In the genomic region with DNA sequence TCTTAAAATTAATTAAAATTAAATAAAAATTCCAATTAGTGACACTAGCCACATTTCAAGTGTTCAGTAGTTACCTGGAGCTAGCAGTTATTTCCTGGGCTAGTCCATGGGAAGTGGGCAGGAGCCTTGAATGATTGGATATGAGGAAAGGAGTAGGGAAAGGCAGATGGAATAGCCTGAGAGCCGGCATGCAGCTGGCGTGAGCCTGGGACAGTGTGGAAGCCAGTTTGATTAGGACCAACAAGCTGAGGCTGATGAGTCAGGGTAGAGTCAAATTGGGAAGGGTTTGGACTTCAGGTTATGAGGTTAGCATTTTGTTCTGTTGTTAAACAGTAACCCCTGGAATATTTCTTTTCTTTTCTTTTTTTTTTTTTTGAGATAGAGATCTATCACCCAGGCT, we compare ENCODE assay signal across 23 cellular contexts. TPM values are rescaled to one million over a fixed set of nuclear protein-coding genes. Genes with fewer than 3 reads are reported as not detected.
DNase-seq lines count a peak whose midpoint lies in the region; ATAC-seq and TF ChIP-seq lines count a peak whose summit lies in the region.
"Had no signal": no experiment of that assay in that cellular context is flagged by ENCODE, and none has a peak within 500 bp of the region (broad histone marks: within the 10 kb centered on the region; RNA-seq: fewer than 3 reads in every experiment).

No MANE protein-coding gene starts in this region.

- no peaks in the 10 kb centered on the region for H3K4me1 Mint-ChIP-seq in MCF 10A (ENCODE audit: insufficient read depth, unreplicated experiment)
- H3K4me1 Mint-ChIP-seq: activated naive CD4-positive, alpha-beta T cell treated with anti-CD3 and anti-CD28 coated beads, Interleukin-2, amount 50 U/mL, for 24 hours; CD4-positive, CD25-positive, alpha-beta regulatory T cell; IgD-negative memory B cell had no signal

- DNase-seq in mammary epithelial cell (peak; percentile 75), MCF 10A (ENCODE audit: unreplicated experiment) (no peak), RWPE1 (ENCODE audit: low spot score) (peak; percentile 54), stomach (no peak), GM19240 (ENCODE audit: insufficient read length, low spot score) (no peak)
- DNase-seq in activated CD4-positive, alpha-beta T cell treated with anti-CD3 and anti-CD28 coated beads, Interleukin-2, amount 50 U/mL, for 48 hours: no peak
- DNase-seq: 8988T; activated T-cell treated with anti-CD3 and anti-CD28 coated beads, Interleukin-2, amount 50 U/mL, for 1 hour; CD4-positive, CD25-positive, alpha-beta regulatory T cell; H9; NCI-H1092 treated with DMSO at 0.1 percent for 48 hours; NCI-H69; nephron progenitor cell; psoas muscle; stimulated activated CD4-positive, alpha-beta T cell treated with anti-CD3 and anti-CD28 coated beads, Interleukin-15, amount 100 ng/mL, for 24 hours; stimulated activated naive CD8-positive, alpha-beta T cell treated with anti-CD3 and anti-CD28 coated beads, Interleukin-15, Interleukin-2, amounts not matched to agents 100 U/mL and 50 U/mL, for 24 hours had no signal

- no peak overlapping the region for H3K4me3 ChIP-seq in mammary epithelial cell (replicated peaks in 1 of 3; ENCODE audit: insufficient read depth in 1 of 3, low read depth in 2 of 3, low read length in 3 of 3)
- H3K4me3 ChIP-seq in gastroesophageal sphincter: no peak overlapping the region
- no peak overlapping the region for H3K4me3 ChIP-seq in stomach
- H3K4me3 ChIP-seq: lung, psoas muscle had no signal

- no peaks in the 10 kb centered on the region for H3K9me3 Mint-ChIP-seq in MCF 10A (ENCODE audit: unreplicated experiment)
- H3K9me3 Mint-ChIP-seq: activated naive CD4-positive, alpha-beta T cell treated with anti-CD3 and anti-CD28 coated beads, Interleukin-2, amount 50 U/mL, for 24 hours; brain; CD4-positive, CD25-positive, alpha-beta regulatory T cell; dendritic cell treated with granulocyte-macrophage colony-stimulating factor and Interleukin-4, amounts not matched to agents 40 ng/mL and 50 ng/mL, for 4 days; H9; IgD-negative memory B cell; nephron progenitor cell had no signal

- peaks cover under 1% of the 10 kb centered on the region for H3K36me3 Mint-ChIP-seq in MCF 10A (ENCODE audit: insufficient read depth, unreplicated experiment)
- H3K36me3 Mint-ChIP-seq: activated naive CD4-positive, alpha-beta T cell treated with anti-CD3 and anti-CD28 coated beads, Interleukin-2, amount 50 U/mL, for 24 hours; brain; CD4-positive, CD25-positive, alpha-beta regulatory T cell; IgD-negative memory B cell had no signal

- H3K36me3 ChIP-seq in mammary epithelial cell (ENCODE audit: insufficient read depth, low read length) (no peaks in the 10 kb centered on the region), gastroesophageal sphincter (no peaks in the 10 kb centered on the region), stomach (no peaks in the 10 kb centered on the region)

- no peaks in the 10 kb centered on the region for H3K27me3 Mint-ChIP-seq in MCF 10A (ENCODE audit: insufficient read depth, unreplicated experiment)
- H3K27me3 Mint-ChIP-seq: activated naive CD4-positive, alpha-beta T cell treated with anti-CD3 and anti-CD28 coated beads, Interleukin-2, amount 50 U/mL, for 24 hours had no signal

- H3K9ac ChIP-seq in mammary epithelial cell (ENCODE audit: insufficient read depth, low read length): peak overlapping the region; percentile 0

- intact Hi-C loops in mammary epithelial cell (cut with micrococcal nuclease) (no loop called here), MCF 10A (cut with micrococcal nuclease) (no loop called here), stomach (cut with DNase I; ENCODE audit: low total_unique reads) (no loop called here)

- H3K27me3 ChIP-seq in mammary epithelial cell (ENCODE audit: insufficient read depth, low read length): no peaks in the 10 kb centered on the region
- no peaks in the 10 kb centered on the region for H3K27me3 ChIP-seq in gastroesophageal sphincter
- no peaks in the 10 kb centered on the region for H3K27me3 ChIP-seq in stomach

- H2AFZ ChIP-seq in mammary epithelial cell (ENCODE audit: low read depth, low read length): no peak overlapping the region

- in situ Hi-C loops in mammary epithelial cell (cut with MboI; ENCODE audit: low sequenced_read_pairs in 2 of 2): no loop called here

- no peak overlapping the region for H3K4me3 Mint-ChIP-seq in MCF 10A (ENCODE audit: unreplicated experiment)
- H3K4me3 Mint-ChIP-seq: activated naive CD4-positive, alpha-beta T cell treated with anti-CD3 and anti-CD28 coated beads, Interleukin-2, amount 50 U/mL, for 24 hours; brain; CD4-positive, CD25-positive, alpha-beta regulatory T cell; dendritic cell treated with granulocyte-macrophage colony-stimulating factor and Interleukin-4, amounts not matched to agents 40 ng/mL and 50 ng/mL, for 4 days; H9; IgD-negative memory B cell; nephron progenitor cell had no signal

- H3K27ac Mint-ChIP-seq in MCF 10A (ENCODE audit: low read depth, unreplicated experiment): no peak overlapping the region
- H3K27ac Mint-ChIP-seq: activated naive CD4-positive, alpha-beta T cell treated with anti-CD3 and anti-CD28 coated beads, Interleukin-2, amount 50 U/mL, for 24 hours; brain; CD4-positive, CD25-positive, alpha-beta regulatory T cell; dendritic cell treated with granulocyte-macrophage colony-stimulating factor and Interleukin-4, amounts not matched to agents 40 ng/mL and 50 ng/mL, for 4 days; H9; nephron progenitor cell had no signal

- TF ChIP-seq POLR2A in gastroesophageal sphincter (IDR thresholded peaks at IDR 0.05) (no peak), stomach (IDR thresholded peaks at IDR 0.05) (no peak)

- dilution Hi-C loops in mammary epithelial cell (cut with HindIII; ENCODE audit: low sequenced_read_pairs): no loop called here

- no peak for TF ChIP-seq CTCF in mammary epithelial cell (conservative IDR thresholded peaks at IDR 0.05 in 1 of 2, IDR thresholded peaks at IDR 0.05 in 1 of 2; ENCODE audit: extremely low read depth in 1 of 2, insufficient read depth in 1 of 2, low read depth in 1 of 2, low read length in 2 of 2)
- no peak for TF ChIP-seq CTCF in MCF 10A (IDR thresholded peaks at IDR 0.05; ENCODE audit: unreplicated experiment)
- TF ChIP-seq CTCF in RWPE1 (conservative IDR thresholded peaks at IDR 0.05; ENCODE audit: low read depth): no peak
- no peak for TF ChIP-seq CTCF in gastroesophageal sphincter (IDR thresholded peaks at IDR 0.05)
- TF ChIP-seq CTCF in stomach (IDR thresholded peaks at IDR 0.05): no peak

- H3K27ac ChIP-seq in mammary epithelial cell (ENCODE audit: insufficient read depth, low read depth, low read length): peak overlapping the region; percentile 36
- H3K27ac ChIP-seq in RWPE1: no peak overlapping the region
- H3K27ac ChIP-seq in gastroesophageal sphincter: no peak overlapping the region
- H3K27ac ChIP-seq in stomach: peak overlapping the region in 3 of 5 donors; percentile 53 to 77 (median 61)
- H3K27ac ChIP-seq: psoas muscle had no signal

- peak overlapping the region; percentile 41 for H3K4me2 ChIP-seq in mammary epithelial cell (ENCODE audit: insufficient read depth, low read depth, low read length)

- ATAC-seq in gastroesophageal sphincter (peak; percentile 51), GM18868 (IDR thresholded peaks at IDR 0.05; ENCODE audit: unreplicated experiment) (no peak)
- ATAC-seq: psoas muscle; stimulated activated naive CD8-positive, alpha-beta T cell treated with anti-CD3 and anti-CD28 coated beads, Interleukin-15, Interleukin-2, amounts not matched to agents 100 U/mL and 50 U/mL, for 24 hours had no signal

- no peaks in the 10 kb centered on the region for H3K9me3 ChIP-seq in mammary epithelial cell (replicated peaks; ENCODE audit: insufficient read depth, low read length)
- H3K9me3 ChIP-seq in gastroesophageal sphincter: no peaks in the 10 kb centered on the region
- no peaks in the 10 kb centered on the region for H3K9me3 ChIP-seq in stomach
- H3K9me3 ChIP-seq: psoas muscle had no signal

- POLR2A ChIA-PET in MCF 10A (lab: Yijun Ruan, JAX): interaction anchor here (0.8 to 1.0 kb wide), 3 partner anchors 10 to 32 kb away, joined by 3 read pairs; no protein-coding TSS in a partner anchor
- POLR2A ChIA-PET in RWPE1 (lab: Yijun Ruan, JAX; ENCODE audit: low non-redundant PET): no interaction called here

- BruUV-seq in mammary epithelial cell (replicated peaks; lab: Mats Ljungman, UMichigan) (no TSS peak), MCF 10A (replicated peaks; lab: Mats Ljungman, UMichigan) (no TSS peak)

- H3K4me1 ChIP-seq in mammary epithelial cell (ENCODE audit: insufficient read depth, low read length) (peaks cover 30% of the 10 kb centered on the region), gastroesophageal sphincter (peaks cover 0 to 29% (median 8%) of the 10 kb centered on the region in 3 donors), stomach (peaks cover 18 to 35% (median 25%) of the 10 kb centered on the region in 4 donors)

- H3K79me2 ChIP-seq in mammary epithelial cell (ENCODE audit: insufficient read depth, low read length): no peaks in the 10 kb centered on the region

- WGBS in mammary epithelial cell (ENCODE audit: low coverage, missing lambda C conversion rate): 0% methylated on average over 2 of the region's 2 CpGs
- WGBS in gastroesophageal sphincter (ENCODE audit: low coverage in 1 of 2), 2 donors: 42 to 76% methylated on average over 2 of the region's 2 CpGs
- WGBS in stomach, 5 donors: 46 to 66% (median 63%) methylated on average over 2 of the region's 2 CpGs

- CTCF ChIA-PET in mammary epithelial cell (lab: Charles Lee; ENCODE audit: low non-redundant PET) (interaction anchor here (0.6 kb wide), 1 partner anchor 653 kb away, joined by 5 read pairs; no protein-coding TSS in a partner anchor), MCF 10A (lab: Yijun Ruan, JAX) (interaction anchor here (0.6 to 1.7 kb wide), 5 partner anchors 28 to 814 kb away, joined by 3 to 8 read pairs (median 3); no protein-coding TSS in a partner anchor), RWPE1 (lab: Yijun Ruan, JAX) (no interaction called here)

- no peaks in the 10 kb centered on the region for H4K20me1 ChIP-seq in mammary epithelial cell (ENCODE audit: insufficient read depth, low read length)

- no peak for TF ChIP-seq EP300 in gastroesophageal sphincter (IDR thresholded peaks at IDR 0.05)
- TF ChIP-seq EP300 in stomach (IDR thresholded peaks at IDR 0.05): no peak

RNA-seq across cellular contexts. Expression of gene GNA13, which starts 15.3 kb away (rescaled TPM):
- 10 to 100 TPM; 33.9 to 76.3 TPM for total RNA-seq in mammary epithelial cell
- polyA plus RNA-seq in mammary epithelial cell: 24.8 TPM
- 35.0 TPM for polyA minus RNA-seq in mammary epithelial cell
- 32.1 and 33.2 TPM in 2 replicates for total RNA-seq in MCF 10A (2022)
- 100 to 1,000 TPM in 1 of 4 donors, 10 to 100 TPM in 3; 60.5 to 103 (median 92.5) TPM for total RNA-seq in gastroesophageal sphincter
- 10 to 100 TPM; 36.2 to 90.6 (median 45.8) TPM for total RNA-seq in stomach
- polyA plus RNA-seq in stomach: 10 to 100 TPM; 10.6 to 26.7 (median 17.5) TPM

Comparison
In these comparisons a context has a peak if more than half of its experiments do, and no peak if none do; other contexts are left out.
1. DNase-seq: peak in mammary epithelial cell (single experiment) and RWPE1 (single experiment); none in MCF 10A (single experiment), stomach (single experiment), activated CD4-positive, alpha-beta T cell treated with anti-CD3 and anti-CD28 coated beads, Interleukin-2, amount 50 U/mL, for 48 hours (0 of 2) and GM19240 (single experiment).
2. H3K27ac ChIP-seq: peak in mammary epithelial cell (single experiment) and stomach (3 of 5); none in RWPE1 (single experiment) and gastroesophageal sphincter (0 of 4).